Comparison of ENCODE assay signal across 9 cellular contexts in genomic region chr17:83083368-83084201, GRCh38. TPM values are rescaled to one million over a fixed set of nuclear protein-coding genes. Genes with fewer than 3 reads are reported as not detected.
DNase-seq lines count a peak whose midpoint lies in the region; ATAC-seq and TF ChIP-seq lines count a peak whose summit lies in the region.
"Had no signal": no experiment of that assay in that cellular context is flagged by ENCODE, and none has a peak within 500 bp of the region (broad histone marks: within the 10 kb centered on the region; RNA-seq: fewer than 3 reads in every experiment).

No MANE protein-coding gene starts in this region.

- peaks cover 60% of the 10 kb centered on the region for H3K4me1 Mint-ChIP-seq in osteocyte (ENCODE audit: unreplicated experiment)

- H3K27ac ChIP-seq in esophagus (ENCODE audit: low read depth in 2 of 2, low read length in 1 of 2): peak overlapping the region; percentile 58 to 89

- peak; percentile 58 for DNase-seq in activated naive CD4-positive, alpha-beta T cell treated with Interleukin-2 at 50 U/mL for 16 hours
- DNase-seq in activated naive CD4-positive, alpha-beta T cell treated with anti-CD3 and anti-CD28 coated beads, Interleukin-2, amount 50 U/mL, for 16 hours: no peak
- peak; percentile 84 for DNase-seq in activated CD8-positive, alpha-beta memory T cell treated with anti-CD3 and anti-CD28 coated beads for 24 hours
- DNase-seq in osteocyte (ENCODE audit: extremely low spot score, unreplicated experiment) (no peak), NCI-H2029 (lab: John Stamatoyannopoulos, UW) (no peak)
- DNase-seq: DND-41 had no signal

- TF ChIP-seq CTCF in osteocyte (IDR thresholded peaks at IDR 0.05): no peak

- peak overlapping the region; percentile 24 to 88 for H3K4me3 ChIP-seq in esophagus (ENCODE audit: low read depth in 1 of 2, low read length in 2 of 2)

- peak overlapping the region; percentile 94 for H3K27ac Mint-ChIP-seq in osteocyte (ENCODE audit: unreplicated experiment)

- no peaks in the 10 kb centered on the region for H3K27me3 ChIP-seq in esophagus (ENCODE audit: control insufficient read depth in 1 of 2, insufficient read depth in 2 of 2, low read length in 2 of 2)

- no peaks in the 10 kb centered on the region for H3K9me3 ChIP-seq in esophagus (ENCODE audit: control insufficient read depth in 2 of 2, insufficient read depth in 1 of 2, low read depth in 1 of 2, low read length in 1 of 2)

- peaks cover 28% of the 10 kb centered on the region for H3K36me3 Mint-ChIP-seq in osteocyte (ENCODE audit: unreplicated experiment)

- 41 to 48% methylated on average over 25 of the region's 25 CpGs for WGBS in esophagus, 2 donors

- peak overlapping the region; percentile 81 for H3K4me3 Mint-ChIP-seq in osteocyte (ENCODE audit: unreplicated experiment)

- no peaks in the 10 kb centered on the region for H3K27me3 Mint-ChIP-seq in osteocyte (ENCODE audit: unreplicated experiment)

- no peak for ATAC-seq in GM18498 (IDR thresholded peaks at IDR 0.05; ENCODE audit: unreplicated experiment)
- no peak for ATAC-seq in GM19324 (IDR thresholded peaks at IDR 0.05; ENCODE audit: low FRiP score, unreplicated experiment)

- no peaks in the 10 kb centered on the region for H3K9me3 Mint-ChIP-seq in osteocyte (ENCODE audit: unreplicated experiment)

- peaks cover 0 to 35% of the 10 kb centered on the region in 2 donors for H3K36me3 ChIP-seq in esophagus (ENCODE audit: control insufficient read depth in 2 of 2, insufficient read depth in 2 of 2, low read length in 1 of 2)

- peaks cover 7 to 38% of the 10 kb centered on the region in 2 donors for H3K4me1 ChIP-seq in esophagus (ENCODE audit: control insufficient read depth in 2 of 2, insufficient read depth in 2 of 2, low read length in 1 of 2)

RNA-seq across cellular contexts. Expression of gene METRNL, which starts 4.2 kb away (rescaled TPM):
- 100 to 1,000 TPM; 143 to 169 TPM for polyA plus RNA-seq in esophagus
- total RNA-seq in osteocyte: 214 and 217 TPM in 2 replicates

Comparison
In these comparisons a context has a peak if more than half of its experiments do, and no peak if none do; other contexts are left out.
1. DNase-seq: peak in activated naive CD4-positive, alpha-beta T cell treated with Interleukin-2 at 50 U/mL for 16 hours (single experiment) and activated CD8-positive, alpha-beta memory T cell treated with anti-CD3 and anti-CD28 coated beads for 24 hours (single experiment); none in activated naive CD4-positive, alpha-beta T cell treated with anti-CD3 and anti-CD28 coated beads, Interleukin-2, amount 50 U/mL, for 16 hours (single experiment), osteocyte (single experiment) and NCI-H2029 (single experiment).